In the genomic region with DNA sequence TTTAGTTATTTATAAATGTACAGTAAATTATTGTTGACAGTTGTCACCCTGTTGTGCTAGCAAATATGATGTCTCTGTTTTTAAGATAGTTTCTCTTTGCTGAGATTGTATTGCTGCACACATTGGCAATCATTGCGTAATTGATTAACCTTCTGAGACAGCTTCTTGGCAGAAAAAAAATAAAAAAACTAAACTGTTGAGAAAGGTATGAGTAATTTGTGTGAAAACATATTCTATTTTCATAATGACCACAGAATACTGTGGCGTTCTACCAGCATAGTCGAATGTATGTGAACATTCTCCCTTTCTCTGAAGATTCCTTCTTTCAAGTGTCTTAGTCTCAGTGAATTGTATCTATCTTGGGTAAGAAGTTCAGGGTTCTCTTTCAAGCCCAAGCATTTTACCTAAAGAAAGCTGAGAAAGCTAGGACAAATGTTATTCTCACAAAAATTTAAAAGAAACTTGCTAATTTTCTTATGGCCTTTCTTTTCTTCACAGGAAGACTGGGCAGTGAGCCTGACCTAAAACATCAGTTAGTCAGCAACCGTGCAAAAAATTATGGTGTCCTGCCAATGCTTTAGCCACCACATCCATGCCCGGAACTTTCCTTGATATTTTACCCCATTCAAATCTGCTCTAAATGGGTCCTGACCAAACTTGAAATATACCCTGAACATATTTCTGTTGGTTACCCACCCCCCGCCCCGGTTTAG, we compare ENCODE assay signal across 9 cellular contexts.
DNase-seq lines count a peak whose midpoint lies in the region; ATAC-seq and TF ChIP-seq lines count a peak whose summit lies in the region.
"Had no signal": no experiment of that assay in that cellular context is flagged by ENCODE, and none has a peak within 500 bp of the region (broad histone marks: within the 10 kb centered on the region; RNA-seq: fewer than 3 reads in every experiment).

No MANE protein-coding gene starts in this region.

- H3K4me3 Mint-ChIP-seq in activated T-cell treated with anti-CD3 and anti-CD28 coated beads, Interleukin-2, amount 50 U/mL, for 24 hours = no peak overlapping the region
- H3K4me3 Mint-ChIP-seq: B cell had no signal

- H3K27ac ChIP-seq in esophagus squamous epithelium (peak overlapping the region; percentile 45 to 67 (median 62)), thoracic aorta (peak overlapping the region; percentile 63 to 85)

- DNase-seq in activated T-cell treated with anti-CD3 and anti-CD28 coated beads, Interleukin-2, amount 50 U/mL, for 24 hours = no peak
- no peak for DNase-seq in activated T-cell treated with anti-CD3 and anti-CD28 coated beads, Interleukin-2, amount 50 U/mL, for 48 hours
- DNase-seq in MV-4-11 (lab: John Stamatoyannopoulos, UW) (peak; percentile 80), esophagus squamous epithelium (lab: John Stamatoyannopoulos, UW) (no peak), thoracic aorta (ENCODE audit: low spot score) (peak; percentile 46), putamen (ENCODE audit: low spot score) (no peak), activated gamma-delta T cell treated with Interleukin-2 at 50 U/mL for 16 hours (no peak)
- DNase-seq in stimulated activated CD8-positive, alpha-beta memory T cell treated with anti-CD3 and anti-CD28 coated beads, Interleukin-4, amount 100 ng/mL, for 48 hours = no peak

- TF ChIP-seq POLR2A in esophagus squamous epithelium (IDR thresholded peaks at IDR 0.05) = no peak

- peak in 1 of 6 experiments; percentile 7 for TF ChIP-seq CTCF in esophagus squamous epithelium (IDR thresholded peaks at IDR 0.05)
- TF ChIP-seq CTCF in thoracic aorta (IDR thresholded peaks at IDR 0.05) = no peak

- H3K9me3 ChIP-seq in esophagus squamous epithelium (no peaks in the 10 kb centered on the region), thoracic aorta (no peaks in the 10 kb centered on the region)

- H3K36me3 ChIP-seq in esophagus squamous epithelium (no peaks in the 10 kb centered on the region), thoracic aorta (no peaks in the 10 kb centered on the region)

- WGBS in esophagus squamous epithelium, 2 donors = 35 to 48% methylated on average over 6 to 7 of the region's 7 CpGs

- intact Hi-C loops in esophagus squamous epithelium (cut with DNase I) = no loop called here

- H3K4me1 ChIP-seq in esophagus squamous epithelium (peaks cover 4 to 50% (median 19%) of the 10 kb centered on the region in 3 donors), thoracic aorta (ENCODE audit: control insufficient read depth in 1 of 2, low read depth in 2 of 2) (peaks cover 26 to 80% of the 10 kb centered on the region in 2 donors)

- no peaks in the 10 kb centered on the region for H3K27me3 Mint-ChIP-seq in activated T-cell treated with anti-CD3 and anti-CD28 coated beads, Interleukin-2, amount 50 U/mL, for 24 hours
- H3K27me3 Mint-ChIP-seq: B cell had no signal

- H3K27ac Mint-ChIP-seq in activated T-cell treated with anti-CD3 and anti-CD28 coated beads, Interleukin-2, amount 50 U/mL, for 24 hours = peak overlapping the region; percentile 61
- H3K27ac Mint-ChIP-seq: B cell had no signal

- ATAC-seq in thoracic aorta (ENCODE audit: insufficient number of reproducible peaks, low FRiP score, low read depth) = peak; percentile 63

- H3K9me3 Mint-ChIP-seq in activated T-cell treated with anti-CD3 and anti-CD28 coated beads, Interleukin-2, amount 50 U/mL, for 24 hours = no peaks in the 10 kb centered on the region

- no peaks in the 10 kb centered on the region for H3K36me3 Mint-ChIP-seq in activated T-cell treated with anti-CD3 and anti-CD28 coated beads, Interleukin-2, amount 50 U/mL, for 24 hours (ENCODE audit: low read depth)

- H3K27me3 ChIP-seq in esophagus squamous epithelium (no peaks in the 10 kb centered on the region), thoracic aorta (replicated peaks; ENCODE audit: insufficient read depth) (no peaks in the 10 kb centered on the region)

- peaks cover 18% of the 10 kb centered on the region for H3K4me1 Mint-ChIP-seq in activated T-cell treated with anti-CD3 and anti-CD28 coated beads, Interleukin-2, amount 50 U/mL, for 24 hours (ENCODE audit: low read depth)

- no peak overlapping the region for H3K4me3 ChIP-seq in esophagus squamous epithelium
- H3K4me3 ChIP-seq in thoracic aorta = peak overlapping the region; percentile 27

Comparison
In these comparisons a context has a peak if more than half of its experiments do, and no peak if none do; other contexts are left out.
1. DNase-seq: peak in MV-4-11 (single experiment) and thoracic aorta (single experiment); none in activated T-cell treated with anti-CD3 and anti-CD28 coated beads, Interleukin-2, amount 50 U/mL, for 24 hours (single experiment), activated T-cell treated with anti-CD3 and anti-CD28 coated beads, Interleukin-2, amount 50 U/mL, for 48 hours (0 of 2), esophagus squamous epithelium (single experiment), putamen (single experiment), stimulated activated CD8-positive, alpha-beta memory T cell treated with anti-CD3 and anti-CD28 coated beads, Interleukin-4, amount 100 ng/mL, for 48 hours (single experiment) and activated gamma-delta T cell treated with Interleukin-2 at 50 U/mL for 16 hours (single experiment).